Comparison of ENCODE assay signal across 20 cellular contexts in the genomic region with DNA sequence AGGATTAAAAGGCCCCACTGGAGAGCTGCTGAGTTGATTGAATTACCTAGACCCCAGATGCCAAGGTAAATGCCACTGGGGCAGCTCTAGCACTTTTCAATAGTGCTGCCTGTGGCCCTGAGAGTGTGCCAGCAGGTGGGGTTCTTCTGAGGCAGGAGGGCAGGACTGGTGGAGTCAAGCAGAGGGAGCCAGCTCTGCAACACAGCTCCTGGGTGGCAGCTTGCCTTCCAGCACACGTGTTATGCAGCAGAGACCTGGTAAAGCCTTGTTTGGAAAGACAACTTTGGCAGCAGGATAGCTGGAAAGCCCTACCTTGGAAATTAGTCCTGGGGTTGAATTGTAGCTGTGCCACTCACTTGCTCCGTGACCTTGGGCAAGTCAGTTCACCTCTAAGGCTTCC.
DNase-seq lines count a peak whose midpoint lies in the region; ATAC-seq and TF ChIP-seq lines count a peak whose summit lies in the region.
"Had no signal": no experiment of that assay in that cellular context is flagged by ENCODE, and none has a peak within 500 bp of the region (broad histone marks: within the 10 kb centered on the region; RNA-seq: fewer than 3 reads in every experiment).

No MANE protein-coding gene starts in this region.

- no peaks in the 10 kb centered on the region for H3K36me3 ChIP-seq in KOPT-K1 (ENCODE audit: insufficient read depth, low read length)
- no peaks in the 10 kb centered on the region for H3K36me3 ChIP-seq in psoas muscle (ENCODE audit: insufficient read depth in 1 of 2, low read depth in 1 of 2)
- H3K36me3 ChIP-seq: esophagus muscularis mucosa, SJSA1, vagina had no signal

- H3K4me3 ChIP-seq in psoas muscle, result no peak overlapping the region
- H3K4me3 ChIP-seq: esophagus muscularis mucosa, SJSA1, vagina had no signal

- DNase-seq in activated T-cell treated with anti-CD3 and anti-CD28 coated beads, Interleukin-2, amount 50 U/mL, for 1 hour, result peak; percentile 18
- no peak for DNase-seq in activated T-cell treated with anti-CD3 and anti-CD28 coated beads, Interleukin-2, amount 50 U/mL, for 24 hours
- DNase-seq in psoas muscle (no peak), NCI-H2227 (lab: John Stamatoyannopoulos, UW; ENCODE audit: unreplicated experiment) (no peak)
- no peak for DNase-seq in activated CD4-positive, CD25-positive, alpha-beta regulatory T cell treated with anti-CD3 and anti-CD28 coated beads, Interleukin-2, amount 50 U/mL, for 72 hours
- DNase-seq: activated T-cell treated with anti-CD3 and anti-CD28 coated beads, Interleukin-2, amount 50 U/mL, for 48 hours; amygdala; MM.1S; naive B cell; NCI-H526 treated with DMSO at 0.1 percent for 48 hours; retina; stimulated activated CD4-positive, alpha-beta T cell treated with anti-CD3 and anti-CD28 coated beads, Interleukin-4, amount 100 ng/mL, for 4 hours had no signal

- H3K27me3 Mint-ChIP-seq in activated T-cell treated with anti-CD3 and anti-CD28 coated beads, Interleukin-2, amount 50 U/mL, for 24 hours, result peaks cover 7% of the 10 kb centered on the region
- H3K27me3 Mint-ChIP-seq: stimulated activated memory B cell treated with anti-CD40 and anti-IgM and Interleukin-4, amounts not matched to agents 10 μg/mL and 1 μg/mL and 100 μg/mL, for 72 hours had no signal

- peak; percentile 79 to 88 (median 84) for ATAC-seq in psoas muscle
- no peak for ATAC-seq in HG02973 (IDR thresholded peaks at IDR 0.05; ENCODE audit: unreplicated experiment)
- ATAC-seq: left lobe of liver; stimulated activated memory B cell treated with anti-CD40 and anti-IgM and Interleukin-4, amounts not matched to agents 10 μg/mL and 1 μg/mL and 100 μg/mL, for 72 hours had no signal

- H3K4me3 Mint-ChIP-seq in activated T-cell treated with anti-CD3 and anti-CD28 coated beads, Interleukin-2, amount 50 U/mL, for 24 hours, result no peak overlapping the region
- H3K4me3 Mint-ChIP-seq: naive B cell; stimulated activated memory B cell treated with anti-CD40 and anti-IgM and Interleukin-4, amounts not matched to agents 10 μg/mL and 1 μg/mL and 100 μg/mL, for 72 hours had no signal

- no peak overlapping the region for H3K27ac Mint-ChIP-seq in activated T-cell treated with anti-CD3 and anti-CD28 coated beads, Interleukin-2, amount 50 U/mL, for 24 hours
- H3K27ac Mint-ChIP-seq: stimulated activated memory B cell treated with anti-CD40 and anti-IgM and Interleukin-4, amounts not matched to agents 10 μg/mL and 1 μg/mL and 100 μg/mL, for 72 hours had no signal

- peaks cover 10% of the 10 kb centered on the region for H3K4me1 ChIP-seq in psoas muscle
- H3K4me1 ChIP-seq: esophagus muscularis mucosa, SJSA1, vagina had no signal

- H3K27me3 ChIP-seq in psoas muscle (ENCODE audit: insufficient read depth in 3 of 3, low read length in 2 of 3), result no peaks in the 10 kb centered on the region
- H3K27me3 ChIP-seq: esophagus muscularis mucosa, SJSA1, vagina had no signal

- H3K9me3 ChIP-seq in KOPT-K1 (ENCODE audit: insufficient read depth, low read length, poor library complexity, severe bottlenecking) (no peaks in the 10 kb centered on the region), psoas muscle (no peaks in the 10 kb centered on the region)
- H3K9me3 ChIP-seq: esophagus muscularis mucosa, SJSA1, vagina had no signal

- TF ChIP-seq CTCF in VCaP (conservative IDR thresholded peaks at IDR 0.05) (no peak), psoas muscle (IDR thresholded peaks at IDR 0.05) (peak; percentile 20)

- no peaks in the 10 kb centered on the region for H3K36me3 Mint-ChIP-seq in activated T-cell treated with anti-CD3 and anti-CD28 coated beads, Interleukin-2, amount 50 U/mL, for 24 hours (ENCODE audit: low read depth)
- H3K36me3 Mint-ChIP-seq: naive B cell; stimulated activated memory B cell treated with anti-CD40 and anti-IgM and Interleukin-4, amounts not matched to agents 10 μg/mL and 1 μg/mL and 100 μg/mL, for 72 hours had no signal

- no peaks in the 10 kb centered on the region for H3K9me3 Mint-ChIP-seq in activated T-cell treated with anti-CD3 and anti-CD28 coated beads, Interleukin-2, amount 50 U/mL, for 24 hours
- H3K9me3 Mint-ChIP-seq: stimulated activated memory B cell treated with anti-CD40 and anti-IgM and Interleukin-4, amounts not matched to agents 10 μg/mL and 1 μg/mL and 100 μg/mL, for 72 hours had no signal

- no peaks in the 10 kb centered on the region for H3K4me1 Mint-ChIP-seq in activated T-cell treated with anti-CD3 and anti-CD28 coated beads, Interleukin-2, amount 50 U/mL, for 24 hours (ENCODE audit: low read depth)
- H3K4me1 Mint-ChIP-seq: naive B cell; stimulated activated memory B cell treated with anti-CD40 and anti-IgM and Interleukin-4, amounts not matched to agents 10 μg/mL and 1 μg/mL and 100 μg/mL, for 72 hours had no signal

- H3K27ac ChIP-seq in KOPT-K1 (ENCODE audit: low read depth, low read length, poor library complexity, severe bottlenecking), result peak overlapping the region; percentile 41
- peak overlapping the region; percentile 17 for H3K27ac ChIP-seq in VCaP
- H3K27ac ChIP-seq in psoas muscle, result peak overlapping the region; percentile 77
- H3K27ac ChIP-seq: esophagus muscularis mucosa, SJSA1, vagina had no signal

- 22 to 37% (median 25%) methylated on average over 2 of the region's 2 CpGs for WGBS in psoas muscle, 3 donors

- intact Hi-C loops in psoas muscle (cut with DNase I), result no loop called here

Comparison
In these comparisons a context has a peak if more than half of its experiments do, and no peak if none do; other contexts are left out.
1. H3K27ac ChIP-seq: peak in every context shown above with its lines; median percentile 77 in psoas muscle; 41 in KOPT-K1; 17 in VCaP.